1 cellular context compared by ENCODE assay signal in the genomic region with DNA sequence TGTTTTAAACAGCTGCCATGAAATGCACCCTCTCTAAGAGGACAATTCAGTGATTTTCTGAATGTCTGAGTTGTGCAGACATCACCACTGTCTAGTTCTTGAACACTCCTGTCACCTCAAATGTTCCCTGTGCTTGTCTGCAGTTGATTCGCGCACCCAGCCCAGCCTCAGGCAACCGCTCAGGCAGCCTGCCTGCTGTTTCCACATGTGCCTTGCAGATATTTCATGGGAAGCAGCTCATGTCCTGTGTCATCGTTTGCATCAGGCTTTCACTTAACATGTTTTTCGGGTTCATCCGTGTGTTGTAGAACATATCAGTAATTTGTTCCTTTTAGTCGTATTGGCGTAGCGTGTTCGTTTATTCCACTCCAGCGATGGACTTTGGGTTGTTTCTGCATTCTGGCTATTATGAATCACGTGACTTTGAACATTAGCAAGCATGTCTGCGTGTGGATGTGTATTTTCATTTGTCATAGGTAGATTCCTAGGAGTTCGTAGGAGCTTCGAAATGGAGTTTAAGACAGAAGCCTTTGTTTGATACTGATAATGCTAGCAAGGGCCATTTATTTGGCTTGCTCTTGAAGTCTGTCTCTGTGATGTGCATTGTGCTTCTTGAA.
TF ChIP-seq lines count a peak whose summit lies in the region.

No MANE protein-coding gene starts in this region.

TF ChIP-seq in GM12878, 131 proteins besides CTCF, POLR2A, EP300 and RAD21 (continued from another document):
- TF ChIP-seq RAD51 (IDR thresholded peaks at IDR 0.05) = peak; percentile 74; the same call in 1 of the 2 replicates
